Comparison of ENCODE assay signal across 15 cellular contexts in genomic region chr13:51457086-51457485, GRCh38. TPM values are rescaled to one million over a fixed set of nuclear protein-coding genes. Genes with fewer than 3 reads are reported as not detected.
DNase-seq lines count a peak whose midpoint lies in the region; ATAC-seq and TF ChIP-seq lines count a peak whose summit lies in the region.
"Had no signal": no experiment of that assay in that cellular context is flagged by ENCODE, and none has a peak within 500 bp of the region (broad histone marks: within the 10 kb centered on the region; RNA-seq: fewer than 3 reads in every experiment).

No MANE protein-coding gene starts in this region.

- peak overlapping the region; percentile 67 for H3K27ac Mint-ChIP-seq in activated naive CD8-positive, alpha-beta T cell
- H3K27ac Mint-ChIP-seq in activated naive CD8-positive, alpha-beta T cell treated with anti-CD3 and anti-CD28 coated beads for 36 hours, result no peak overlapping the region
- peak overlapping the region; percentile 10 for H3K27ac Mint-ChIP-seq in activated naive CD8-positive, alpha-beta T cell treated with anti-CD3 and anti-CD28 coated beads, Interleukin-2, amount 50 U/mL, for 24 hours
- peak overlapping the region in 8 of 10 donors; percentile 2 to 71 (median 25) for H3K27ac Mint-ChIP-seq in naive thymus-derived CD8-positive, alpha-beta T cell

- no peak for ATAC-seq in activated naive CD8-positive, alpha-beta T cell treated with anti-CD3 and anti-CD28 coated beads, Interleukin-2, amount 50 U/mL, for 24 hours
- no peak for ATAC-seq in naive thymus-derived CD8-positive, alpha-beta T cell
- ATAC-seq: GM12878 had no signal

- no peak for DNase-seq in activated naive CD8-positive, alpha-beta T cell treated with anti-CD3 and anti-CD28 coated beads for 36 hours
- DNase-seq in activated naive CD8-positive, alpha-beta T cell treated with anti-CD3 and anti-CD28 coated beads, Interleukin-2, amount 50 U/mL, for 24 hours, result no peak
- DNase-seq in naive thymus-derived CD8-positive, alpha-beta T cell, result no peak
- DNase-seq in colonic mucosa, result no peak
- DNase-seq in DMS 273 (lab: John Stamatoyannopoulos, UW; ENCODE audit: unreplicated experiment), result no peak
- no peak for DNase-seq in GM13976 (ENCODE audit: low spot score)
- DNase-seq: 8988T, Calu3, DMS79, GM23248, IMR-90, KBM-7 had no signal

- no peak overlapping the region for H3K27ac ChIP-seq in colonic mucosa
- H3K27ac ChIP-seq: GM23248 had no signal

- no peak overlapping the region for H3K4me3 Mint-ChIP-seq in activated naive CD8-positive, alpha-beta T cell
- no peak overlapping the region for H3K4me3 Mint-ChIP-seq in activated naive CD8-positive, alpha-beta T cell treated with anti-CD3 and anti-CD28 coated beads for 36 hours
- no peak overlapping the region for H3K4me3 Mint-ChIP-seq in activated naive CD8-positive, alpha-beta T cell treated with anti-CD3 and anti-CD28 coated beads, Interleukin-2, amount 50 U/mL, for 24 hours
- peak overlapping the region in 2 of 10 donors; percentile 16 to 25 for H3K4me3 Mint-ChIP-seq in naive thymus-derived CD8-positive, alpha-beta T cell
- H3K4me3 Mint-ChIP-seq: CD14-positive monocyte had no signal

- no peak overlapping the region for H3K4me3 ChIP-seq in colonic mucosa
- H3K4me3 ChIP-seq: GM12878, GM23248 had no signal

- H3K36me3 Mint-ChIP-seq in activated naive CD8-positive, alpha-beta T cell, result peaks cover 19% of the 10 kb centered on the region
- peaks cover 45% of the 10 kb centered on the region for H3K36me3 Mint-ChIP-seq in activated naive CD8-positive, alpha-beta T cell treated with anti-CD3 and anti-CD28 coated beads for 36 hours
- peaks cover 21% of the 10 kb centered on the region for H3K36me3 Mint-ChIP-seq in activated naive CD8-positive, alpha-beta T cell treated with anti-CD3 and anti-CD28 coated beads, Interleukin-2, amount 50 U/mL, for 24 hours (ENCODE audit: low read depth)
- peaks cover 3 to 11% (median 8%) of the 10 kb centered on the region in 3 donors for H3K36me3 Mint-ChIP-seq in naive thymus-derived CD8-positive, alpha-beta T cell

- H3K9me3 ChIP-seq in colonic mucosa, result no peaks in the 10 kb centered on the region

- peaks cover 37% of the 10 kb centered on the region for H3K4me1 Mint-ChIP-seq in activated naive CD8-positive, alpha-beta T cell (ENCODE audit: low read depth)
- H3K4me1 Mint-ChIP-seq in activated naive CD8-positive, alpha-beta T cell treated with anti-CD3 and anti-CD28 coated beads for 36 hours, result peaks cover 26% of the 10 kb centered on the region
- peaks cover 23% of the 10 kb centered on the region for H3K4me1 Mint-ChIP-seq in activated naive CD8-positive, alpha-beta T cell treated with anti-CD3 and anti-CD28 coated beads, Interleukin-2, amount 50 U/mL, for 24 hours
- H3K4me1 Mint-ChIP-seq in naive thymus-derived CD8-positive, alpha-beta T cell, result peaks cover 17 to 38% (median 31%) of the 10 kb centered on the region in 4 donors

- POLR2A ChIA-PET in naive thymus-derived CD8-positive, alpha-beta T cell (lab: Charles Lee), result interaction anchor here (0.6 kb wide), 1 partner anchor 123 kb away, joined by 4 read pairs; no protein-coding TSS in a partner anchor

- TF ChIP-seq CTCF in colonic mucosa (IDR thresholded peaks at IDR 0.05), result no peak
- no peak for TF ChIP-seq CTCF in GM13976 (IDR thresholded peaks at IDR 0.05; ENCODE audit: borderline replicate concordance, control extremely low read depth, extremely low read depth, insufficient read depth, missing control alignments)

- in situ Hi-C loops in GM13976 (cut with MboI; ENCODE audit: low sequenced_read_pairs, unreplicated experiment), result no loop called here

- H3K27me3 ChIP-seq in colonic mucosa, result no peaks in the 10 kb centered on the region

- intact Hi-C loops in colonic mucosa (cut with DNase I), result loop anchor here (5.0 kb wide), 1 partner anchor 125 kb away; the partner anchor contains the start of gene WDFY2

- no peaks in the 10 kb centered on the region for H3K4me1 ChIP-seq in colonic mucosa

- H3K36me3 ChIP-seq in colonic mucosa, result no peaks in the 10 kb centered on the region

- H3K9me3 Mint-ChIP-seq in activated naive CD8-positive, alpha-beta T cell (ENCODE audit: low read depth), result no peaks in the 10 kb centered on the region
- H3K9me3 Mint-ChIP-seq in activated naive CD8-positive, alpha-beta T cell treated with anti-CD3 and anti-CD28 coated beads for 36 hours, result peaks cover 5% of the 10 kb centered on the region
- peaks cover 4% of the 10 kb centered on the region for H3K9me3 Mint-ChIP-seq in activated naive CD8-positive, alpha-beta T cell treated with anti-CD3 and anti-CD28 coated beads, Interleukin-2, amount 50 U/mL, for 24 hours
- peaks cover 0 to 6% (median 0%) of the 10 kb centered on the region in 9 donors for H3K9me3 Mint-ChIP-seq in naive thymus-derived CD8-positive, alpha-beta T cell

- H3K27me3 Mint-ChIP-seq in activated naive CD8-positive, alpha-beta T cell, result no peaks in the 10 kb centered on the region
- H3K27me3 Mint-ChIP-seq in activated naive CD8-positive, alpha-beta T cell treated with anti-CD3 and anti-CD28 coated beads for 36 hours, result peaks cover 4% of the 10 kb centered on the region
- peaks cover 2% of the 10 kb centered on the region for H3K27me3 Mint-ChIP-seq in activated naive CD8-positive, alpha-beta T cell treated with anti-CD3 and anti-CD28 coated beads, Interleukin-2, amount 50 U/mL, for 24 hours
- peaks cover 0 to 2% (median 0%) of the 10 kb centered on the region in 5 donors for H3K27me3 Mint-ChIP-seq in naive thymus-derived CD8-positive, alpha-beta T cell

- no peak overlapping the region for H3K9ac ChIP-seq in colonic mucosa (ENCODE audit: low read depth in 2 of 2, low read length in 2 of 2)
- H3K9ac ChIP-seq: GM23248 had no signal

RNA-seq across cellular contexts. Expression of gene INTS6, which starts 4.2 kb away (rescaled TPM):
- 10 to 100 TPM; 42.6 to 44.5 TPM for total RNA-seq in activated naive CD8-positive, alpha-beta T cell treated with anti-CD3 and anti-CD28 coated beads for 36 hours
- 10 to 100 TPM; 60.2 to 66.5 TPM for total RNA-seq in naive thymus-derived CD8-positive, alpha-beta T cell
- 10 to 100 TPM; 20.9 to 25.1 (median 23.9) TPM for polyA plus RNA-seq in naive thymus-derived CD8-positive, alpha-beta T cell
- 10 to 100 TPM; 30.8 to 32.3 TPM for total RNA-seq in colonic mucosa
